Comparison of ENCODE assay signal across 13 cellular contexts in genomic region chr12:131103614-131104463, GRCh38.
DNase-seq lines count a peak whose midpoint lies in the region; ATAC-seq and TF ChIP-seq lines count a peak whose summit lies in the region.
"Had no signal": no experiment of that assay in that cellular context is flagged by ENCODE, and none has a peak within 500 bp of the region (broad histone marks: within the 10 kb centered on the region; RNA-seq: fewer than 3 reads in every experiment).

No MANE protein-coding gene starts in this region.

- H3K79me1 ChIP-seq in neuronal stem cell (ENCODE audit: low read depth, low read length) (no peaks in the 10 kb centered on the region), mesenchymal stem cell (replicated peaks; ENCODE audit: low read length, poor library complexity, severe bottlenecking) (no peaks in the 10 kb centered on the region)

- peaks cover 0 to 16% (median 8%) of the 10 kb centered on the region in 12 donors for H3K4me1 ChIP-seq in heart left ventricle
- H3K4me1 ChIP-seq in neuronal stem cell (ENCODE audit: control insufficient read depth in 2 of 2, insufficient read depth in 1 of 2, low read depth in 1 of 2, low read length in 2 of 2), result peaks cover 19 to 23% of the 10 kb centered on the region in 2 donors
- no peaks in the 10 kb centered on the region for H3K4me1 ChIP-seq in uterus
- peaks cover 4% of the 10 kb centered on the region for H3K4me1 ChIP-seq in mesenchymal stem cell (ENCODE audit: control insufficient read depth, insufficient read depth, low read depth, low read length)
- H3K4me1 ChIP-seq: breast epithelium had no signal

- H2AK5ac ChIP-seq in neuronal stem cell (ENCODE audit: low read depth, low read length) (peak overlapping the region; percentile 97), mesenchymal stem cell (ENCODE audit: low read length, severe bottlenecking) (no peak overlapping the region)

- H3K27ac Mint-ChIP-seq in activated CD8-positive, alpha-beta memory T cell treated with anti-CD3 and anti-CD28 coated beads, Interleukin-2, amount 10 ng/mL, durations not matched to agents 7 days and 5 days, result no peak overlapping the region
- H3K27ac Mint-ChIP-seq: activated CD4-positive, alpha-beta T cell treated with anti-CD3 and anti-CD28 coated beads, Interleukin-2, amount 10 ng/mL, durations not matched to agents 24 days and 14 days; B cell had no signal

- CTCF ChIA-PET in activated CD8-positive, alpha-beta memory T cell treated with anti-CD3 and anti-CD28 coated beads, Interleukin-2, amount 10 ng/mL, durations not matched to agents 7 days and 5 days (lab: Charles Lee), result interaction anchor here (0.7 to 5.2 kb wide), 15 partner anchors 9 to 727 kb away, joined by 3 to 98 read pairs (median 4); no protein-coding TSS in a partner anchor

- no peak overlapping the region for H3K4me3 Mint-ChIP-seq in activated CD8-positive, alpha-beta memory T cell treated with anti-CD3 and anti-CD28 coated beads, Interleukin-2, amount 10 ng/mL, durations not matched to agents 7 days and 5 days
- H3K4me3 Mint-ChIP-seq: activated CD4-positive, alpha-beta T cell treated with anti-CD3 and anti-CD28 coated beads, Interleukin-2, amount 10 ng/mL, durations not matched to agents 24 days and 14 days; B cell had no signal

- peak overlapping the region; percentile 76 for H4K8ac ChIP-seq in neuronal stem cell (ENCODE audit: low read depth, low read length)
- H4K8ac ChIP-seq in mesenchymal stem cell (ENCODE audit: low read length), result no peak overlapping the region

- H3K4ac ChIP-seq in neuronal stem cell (ENCODE audit: low read length) (peak overlapping the region; percentile 70), mesenchymal stem cell (ENCODE audit: low read depth in 1 of 2, low read length in 2 of 2) (no peak overlapping the region)

- H3K9ac ChIP-seq in neuronal stem cell (ENCODE audit: low read depth, low read length, poor library complexity) (peak overlapping the region; percentile 25), mesenchymal stem cell (ENCODE audit: low read length) (no peak overlapping the region)

- peak overlapping the region; percentile 95 for H2BK12ac ChIP-seq in neuronal stem cell (ENCODE audit: low read length)
- no peak overlapping the region for H2BK12ac ChIP-seq in mesenchymal stem cell (ENCODE audit: low read length in 2 of 2)

- peaks cover 0 to 38% (median 7%) of the 10 kb centered on the region in 9 donors for H3K36me3 ChIP-seq in heart left ventricle
- H3K36me3 ChIP-seq in neuronal stem cell (replicated peaks in 1 of 2; ENCODE audit: control insufficient read depth in 2 of 2, insufficient read depth in 2 of 2, low read length in 2 of 2), result no peaks in the 10 kb centered on the region
- H3K36me3 ChIP-seq in uterus, result no peaks in the 10 kb centered on the region
- H3K36me3 ChIP-seq in mesenchymal stem cell (ENCODE audit: control insufficient read depth in 1 of 2, insufficient read depth in 2 of 2, low read depth in 1 of 2, low read length in 2 of 2), result no peaks in the 10 kb centered on the region
- H3K36me3 ChIP-seq: breast epithelium had no signal

- H3K9me3 Mint-ChIP-seq in activated CD8-positive, alpha-beta memory T cell treated with anti-CD3 and anti-CD28 coated beads, Interleukin-2, amount 10 ng/mL, durations not matched to agents 7 days and 5 days (ENCODE audit: low read depth), result no peaks in the 10 kb centered on the region
- H3K9me3 Mint-ChIP-seq: activated CD4-positive, alpha-beta T cell treated with anti-CD3 and anti-CD28 coated beads, Interleukin-2, amount 10 ng/mL, durations not matched to agents 24 days and 14 days; activated naive CD4-positive, alpha-beta T cell treated with anti-CD3 and anti-CD28 coated beads, Interleukin-2, amount 50 U/mL, for 72 hours had no signal

- H3K23ac ChIP-seq in neuronal stem cell (ENCODE audit: low read depth, low read length, poor library complexity) (no peak overlapping the region), mesenchymal stem cell (ENCODE audit: low read length in 2 of 2) (no peak overlapping the region)

- no peak for ATAC-seq in activated CD8-positive, alpha-beta memory T cell treated with anti-CD3 and anti-CD28 coated beads, Interleukin-2, amount 10 ng/mL, durations not matched to agents 7 days and 5 days
- ATAC-seq in heart left ventricle, result peak in 3 of 4 donors; percentile 5 to 19 (median 12)

- H2BK120ac ChIP-seq in neuronal stem cell (ENCODE audit: low read depth, low read length) (peak overlapping the region; percentile 85), mesenchymal stem cell (ENCODE audit: low read depth, low read length) (no peak overlapping the region)

- TF ChIP-seq POLR2A in heart left ventricle (IDR thresholded peaks at IDR 0.05) (no peak), uterus (IDR thresholded peaks at IDR 0.05) (no peak)

- peaks cover 18% of the 10 kb centered on the region for H3K4me1 Mint-ChIP-seq in activated CD8-positive, alpha-beta memory T cell treated with anti-CD3 and anti-CD28 coated beads, Interleukin-2, amount 10 ng/mL, durations not matched to agents 7 days and 5 days

- H3K9me3 ChIP-seq in heart left ventricle (no peaks in the 10 kb centered on the region), neuronal stem cell (replicated peaks in 1 of 2; ENCODE audit: control insufficient read depth in 2 of 2, insufficient read depth in 1 of 2, low read depth in 1 of 2, low read length in 2 of 2) (no peaks in the 10 kb centered on the region), uterus (no peaks in the 10 kb centered on the region), mesenchymal stem cell (ENCODE audit: control insufficient read depth, low read length) (no peaks in the 10 kb centered on the region)
- H3K9me3 ChIP-seq: breast epithelium had no signal

- H3K4me2 ChIP-seq in neuronal stem cell (ENCODE audit: insufficient read depth, low read length, poor library complexity, severe bottlenecking) (no peak overlapping the region), mesenchymal stem cell (ENCODE audit: low read length, poor library complexity, severe bottlenecking) (no peak overlapping the region)

- intact Hi-C loops in heart left ventricle (cut with DNase I) (loop anchor here in 8 of 10 donors (2.0 to 10.0 kb wide), 10 partner anchors 187 to 901 kb away; partner anchors contain the start of genes SFSWAP (in 2 of the 8) and MMP17 (in 1 of the 8)), uterus (cut with DNase I; ENCODE audit: low total_unique reads) (no loop called here)

- peak; percentile 28 for DNase-seq in activated CD8-positive, alpha-beta memory T cell treated with anti-CD3 and anti-CD28 coated beads, Interleukin-2, amount 10 ng/mL, durations not matched to agents 7 days and 5 days
- DNase-seq in heart left ventricle, result peak in 2 of 5 donors; percentile 18 to 57
- peak; percentile 8 for DNase-seq in neuronal stem cell (ENCODE audit: low spot score)
- peak; percentile 11 to 29 for DNase-seq in uterus
- DNase-seq in SHP77 treated with DMSO at 0.1 percent for 48 hours (lab: John Stamatoyannopoulos, UW), result no peak
- DNase-seq in HCEC 1CT, result no peak
- no peak for DNase-seq in mesenchymal stem cell
- DNase-seq: NCI-H187 treated with DMSO at 0.1 percent for 48 hours had no signal

- no peak for TF ChIP-seq CTCF in heart left ventricle (IDR thresholded peaks at IDR 0.05)
- TF ChIP-seq CTCF in uterus (IDR thresholded peaks at IDR 0.05), result no peak

- no peaks in the 10 kb centered on the region for H3K36me3 Mint-ChIP-seq in activated CD8-positive, alpha-beta memory T cell treated with anti-CD3 and anti-CD28 coated beads, Interleukin-2, amount 10 ng/mL, durations not matched to agents 7 days and 5 days
- H3K36me3 Mint-ChIP-seq: activated naive CD4-positive, alpha-beta T cell treated with anti-CD3 and anti-CD28 coated beads, Interleukin-2, amount 50 U/mL, for 72 hours had no signal

- H3K27me3 ChIP-seq in heart left ventricle (no peaks in the 10 kb centered on the region), neuronal stem cell (ENCODE audit: control insufficient read depth in 3 of 3, insufficient read depth in 3 of 3, low read depth in 1 of 3, low read length in 3 of 3) (no peaks in the 10 kb centered on the region), uterus (no peaks in the 10 kb centered on the region), mesenchymal stem cell (ENCODE audit: control insufficient read depth in 1 of 2, insufficient read depth in 1 of 2, low read length in 2 of 2) (peaks cover 4 to 13% of the 10 kb centered on the region in 2 experiments)

- H3K18ac ChIP-seq in neuronal stem cell (ENCODE audit: low read length) (peak overlapping the region; percentile 97), mesenchymal stem cell (ENCODE audit: low read depth in 1 of 2, low read length in 2 of 2) (no peak overlapping the region)

- H3K4me3 ChIP-seq in heart left ventricle, result no peak overlapping the region
- H3K4me3 ChIP-seq in neuronal stem cell (ENCODE audit: low read length in 2 of 2), result no peak overlapping the region
- no peak overlapping the region for H3K4me3 ChIP-seq in uterus
- H3K4me3 ChIP-seq in mesenchymal stem cell (ENCODE audit: insufficient read depth in 1 of 2, low read depth in 1 of 2, low read length in 2 of 2), result no peak overlapping the region
- H3K4me3 ChIP-seq: breast epithelium had no signal

- H4K91ac ChIP-seq in neuronal stem cell (ENCODE audit: low read depth, low read length, poor library complexity) (peak overlapping the region; percentile 86), mesenchymal stem cell (ENCODE audit: low read length) (no peak overlapping the region)

- H3K27me3 Mint-ChIP-seq in activated CD8-positive, alpha-beta memory T cell treated with anti-CD3 and anti-CD28 coated beads, Interleukin-2, amount 10 ng/mL, durations not matched to agents 7 days and 5 days, result peaks cover 8% of the 10 kb centered on the region

- H3K14ac ChIP-seq in neuronal stem cell (ENCODE audit: low read length) (peak overlapping the region; percentile 61), mesenchymal stem cell (ENCODE audit: low read length in 2 of 2) (no peak overlapping the region)

- H2BK15ac ChIP-seq in neuronal stem cell (ENCODE audit: low read length), result peak overlapping the region; percentile 47
- H2BK15ac ChIP-seq in mesenchymal stem cell (ENCODE audit: low read depth, poor library complexity, severe bottlenecking), result no peak overlapping the region

- H2AFZ ChIP-seq in neuronal stem cell (ENCODE audit: low read length) (peak overlapping the region; percentile 76), mesenchymal stem cell (ENCODE audit: low read depth, low read length) (no peak overlapping the region)

- H3K27ac ChIP-seq in heart left ventricle (peak overlapping the region in 6 of 12 donors; percentile 5 to 34 (median 10)), neuronal stem cell (replicated peaks; ENCODE audit: low read length) (peak overlapping the region; percentile 60), uterus (peak overlapping the region in 1 of 2 donors; percentile 30), mesenchymal stem cell (ENCODE audit: low read length, poor library complexity, severe bottlenecking) (no peak overlapping the region)
- H3K27ac ChIP-seq: breast epithelium, HL-60 had no signal

- 80 to 88% (median 87%) methylated on average over 25 to 35 of the region's 35 CpGs for WGBS in heart left ventricle, 4 donors
- WGBS in neuronal stem cell (ENCODE audit: extremely low coverage in 2 of 2, insufficient read length in 2 of 2, insufficient replicate concordance in 1 of 2), 2 donors, result no CpG with 5 or more reads among the region's 35 CpGs
- WGBS in mesenchymal stem cell, result 81% methylated on average over 35 of the region's 35 CpGs

- H2BK5ac ChIP-seq in neuronal stem cell (ENCODE audit: low read length), result peak overlapping the region; percentile 93
- H2BK5ac ChIP-seq in mesenchymal stem cell (ENCODE audit: low read depth, low read length, poor library complexity, severe bottlenecking), result no peak overlapping the region

Comparison
In these comparisons a context has a peak if more than half of its experiments do, and no peak if none do; other contexts are left out.
1. DNase-seq: peak in activated CD8-positive, alpha-beta memory T cell treated with anti-CD3 and anti-CD28 coated beads, Interleukin-2, amount 10 ng/mL, durations not matched to agents 7 days and 5 days (single experiment), neuronal stem cell (single experiment) and uterus (2 of 2); none in SHP77 treated with DMSO at 0.1 percent for 48 hours (single experiment), HCEC 1CT (single experiment) and mesenchymal stem cell (single experiment).